16 cellular contexts compared by ENCODE assay signal in the genomic region with DNA sequence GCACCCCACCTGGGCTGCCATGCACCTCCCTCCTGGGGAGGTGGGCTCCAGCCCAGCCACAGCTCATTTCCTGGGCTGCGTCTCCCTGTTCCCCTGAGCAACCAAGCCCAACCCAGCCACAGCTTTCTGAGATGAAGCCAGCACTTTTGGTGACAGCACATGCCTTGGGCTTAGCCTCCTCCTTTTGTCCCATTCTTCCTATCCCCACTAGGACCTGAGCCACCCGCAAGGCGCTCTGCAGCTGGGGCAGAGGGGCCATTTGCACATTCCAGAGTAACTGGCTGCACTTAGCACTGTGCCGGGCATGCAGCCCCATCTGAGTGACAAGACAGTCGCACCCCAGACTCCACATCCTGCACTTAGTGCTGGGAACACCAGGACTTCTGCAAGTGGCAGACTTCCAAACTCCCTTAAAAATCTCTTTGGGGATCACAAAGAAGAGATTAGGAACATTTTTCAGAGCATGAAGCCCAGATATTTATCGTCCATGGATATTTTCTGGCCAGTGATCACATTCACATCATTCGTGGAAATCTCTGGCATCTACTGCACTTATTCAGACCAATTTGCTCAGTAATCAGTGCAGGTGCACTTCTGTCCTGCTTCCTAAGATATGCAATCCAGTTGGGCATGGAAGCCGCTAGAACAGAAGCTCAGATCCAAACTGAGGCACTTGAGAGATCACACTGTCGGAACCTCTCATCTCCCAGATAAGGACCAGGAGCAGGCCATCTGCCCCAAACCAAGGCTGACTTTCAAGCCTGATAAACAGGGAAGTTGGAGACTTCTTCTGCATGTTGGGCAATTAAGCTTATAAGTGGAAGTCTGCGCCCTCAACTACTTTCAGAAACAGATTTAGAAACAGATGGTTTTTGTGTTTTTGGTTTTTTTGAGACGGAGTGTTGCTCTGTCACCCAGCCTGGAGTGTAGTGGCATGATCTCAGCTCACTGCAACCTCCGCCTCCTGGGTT. TPM values are rescaled to one million over a fixed set of nuclear protein-coding genes. Genes with fewer than 3 reads are reported as not detected.
DNase-seq lines count a peak whose midpoint lies in the region; ATAC-seq and TF ChIP-seq lines count a peak whose summit lies in the region.
"Had no signal": no experiment of that assay in that cellular context is flagged by ENCODE, and none has a peak within 500 bp of the region (broad histone marks: within the 10 kb centered on the region; RNA-seq: fewer than 3 reads in every experiment).

No MANE protein-coding gene starts in this region.

- no peaks in the 10 kb centered on the region for H3K79me2 ChIP-seq in OCI-LY1 (ENCODE audit: insufficient read depth, low read length)
- H3K79me2 ChIP-seq: hepatocyte had no signal

- H2AFZ ChIP-seq in OCI-LY1 (ENCODE audit: low read length): no peak overlapping the region
- H2AFZ ChIP-seq: hepatocyte had no signal

- H3K9ac ChIP-seq in OCI-LY1 (ENCODE audit: low read length): peak overlapping the region; percentile 1; the same call in 1 of the 2 replicates
- H3K9ac ChIP-seq in skeletal muscle tissue (ENCODE audit: low read depth in 1 of 3, low read length in 3 of 3): no peak overlapping the region

- H4K20me1 ChIP-seq in OCI-LY1 (ENCODE audit: insufficient read depth, low read length): no peaks in the 10 kb centered on the region

- CTCF ChIA-PET in HEK293 (lab: Yijun Ruan, JAX): interaction anchor here (0.6 to 1.9 kb wide), 5 partner anchors 17 to 1490 kb away, joined by 3 to 6 read pairs (median 3); no protein-coding TSS in a partner anchor

- no peaks in the 10 kb centered on the region for H3K9me3 Mint-ChIP-seq in activated T-helper 2 cell treated with anti-CD3 and anti-CD28 coated beads, Interferon-gamma antibody, Interleukin-2, Interleukin-4, amounts not matched to agents 10 μg/mL and 5 μg/mL and 100 μg/mL, durations not matched to agents 14 hours and 24 hours and 36 hours
- H3K9me3 Mint-ChIP-seq: activated naive CD4-positive, alpha-beta T cell treated with anti-CD3 and anti-CD28 coated beads for 36 hours had no signal

- DNase-seq in iPS DF 4.7 (ENCODE audit: extremely low read depth, low spot score) (peak; percentile 51), SHP77 treated with DMSO at 0.1 percent for 48 hours (lab: John Stamatoyannopoulos, UW) (no peak)
- no peak for DNase-seq in activated T-helper 2 cell treated with anti-CD3 and anti-CD28 coated beads, Interferon-gamma antibody, Interleukin-2, Interleukin-4, amounts not matched to agents 10 μg/mL and 5 μg/mL and 100 μg/mL, durations not matched to agents 14 hours and 24 hours and 36 hours (ENCODE audit: low spot score)
- DNase-seq: activated naive CD4-positive, alpha-beta T cell treated with anti-CD3 and anti-CD28 coated beads for 36 hours; midbrain; T1000 had no signal

- H3K27ac Mint-ChIP-seq in activated T-helper 2 cell treated with anti-CD3 and anti-CD28 coated beads, Interferon-gamma antibody, Interleukin-2, Interleukin-4, amounts not matched to agents 10 μg/mL and 5 μg/mL and 100 μg/mL, durations not matched to agents 14 hours and 24 hours and 36 hours: no peak overlapping the region
- H3K27ac Mint-ChIP-seq: activated naive CD4-positive, alpha-beta T cell treated with anti-CD3 and anti-CD28 coated beads for 36 hours had no signal

- H3K4me1 ChIP-seq in HEK293 (ENCODE audit: control insufficient read depth, insufficient read depth, low read length) (peaks cover 13% of the 10 kb centered on the region), OCI-LY1 (ENCODE audit: insufficient read depth, low read length, severe bottlenecking) (peaks cover 100% of the 10 kb centered on the region), skeletal muscle tissue (ENCODE audit: control insufficient read depth in 3 of 3, insufficient read depth in 3 of 3, low read length in 3 of 3) (peaks cover 5 to 24% (median 8%) of the 10 kb centered on the region in 3 donors)
- H3K4me1 ChIP-seq: HAP-1 had no signal

- no peaks in the 10 kb centered on the region for H3K27me3 ChIP-seq in OCI-LY1 (ENCODE audit: insufficient read depth, low read length)
- H3K27me3 ChIP-seq in skeletal muscle tissue (ENCODE audit: control insufficient read depth in 3 of 3, insufficient read depth in 3 of 3, low read length in 3 of 3): no peaks in the 10 kb centered on the region
- H3K27me3 ChIP-seq: hepatocyte had no signal

- peaks cover 13% of the 10 kb centered on the region for H3K4me1 Mint-ChIP-seq in activated T-helper 2 cell treated with anti-CD3 and anti-CD28 coated beads, Interferon-gamma antibody, Interleukin-2, Interleukin-4, amounts not matched to agents 10 μg/mL and 5 μg/mL and 100 μg/mL, durations not matched to agents 14 hours and 24 hours and 36 hours (ENCODE audit: low read depth)

- TF ChIP-seq CTCF in HEK293 (tag by site-specific recombination; IDR thresholded peaks at IDR 0.05) (no peak), OCI-LY1 (IDR thresholded peaks at IDR 0.05; ENCODE audit: low read length) (no peak)

- no peaks in the 10 kb centered on the region for H3K9me2 ChIP-seq in OCI-LY1 (ENCODE audit: low read depth, low read length)

- H3K36me3 ChIP-seq in HEK293 (ENCODE audit: control insufficient read depth in 2 of 2, insufficient read depth in 1 of 2, low read length in 2 of 2) (no peaks in the 10 kb centered on the region), OCI-LY1 (ENCODE audit: insufficient read depth, low read length) (no peaks in the 10 kb centered on the region), skeletal muscle tissue (ENCODE audit: control insufficient read depth in 3 of 3, insufficient read depth in 3 of 3, low read length in 3 of 3) (no peaks in the 10 kb centered on the region)
- H3K36me3 ChIP-seq: HAP-1 had no signal

- peak overlapping the region; percentile 83 for H3K4me2 ChIP-seq in OCI-LY1 (ENCODE audit: low read length)
- H3K4me2 ChIP-seq: hepatocyte had no signal

- H3K4me3 ChIP-seq in HEK293 (ENCODE audit: low read depth, low read length): no peak overlapping the region
- no peak overlapping the region for H3K4me3 ChIP-seq in OCI-LY1 (ENCODE audit: low read depth, low read length, poor library complexity, severe bottlenecking)
- H3K4me3 ChIP-seq in skeletal muscle tissue (ENCODE audit: low read length in 3 of 3): no peak overlapping the region
- H3K4me3 ChIP-seq: GM12878, HAP-1, hepatocyte had no signal

- no peak overlapping the region for H3K4me3 Mint-ChIP-seq in activated T-helper 2 cell treated with anti-CD3 and anti-CD28 coated beads, Interferon-gamma antibody, Interleukin-2, Interleukin-4, amounts not matched to agents 10 μg/mL and 5 μg/mL and 100 μg/mL, durations not matched to agents 14 hours and 24 hours and 36 hours (ENCODE audit: low read depth)
- H3K4me3 Mint-ChIP-seq: activated naive CD4-positive, alpha-beta T cell treated with anti-CD3 and anti-CD28 coated beads for 36 hours had no signal

- intact Hi-C loops in activated T-helper 2 cell treated with anti-CD3 and anti-CD28 coated beads, Interferon-gamma antibody, Interleukin-2, Interleukin-4, amounts not matched to agents 10 μg/mL and 5 μg/mL and 100 μg/mL, durations not matched to agents 14 hours and 24 hours and 36 hours (cut with micrococcal nuclease): no loop called here

- no peak overlapping the region for H3K27ac ChIP-seq in HEK293 (ENCODE audit: extremely low read depth, low read depth, low read length)
- peak overlapping the region; percentile 98 for H3K27ac ChIP-seq in OCI-LY1 (ENCODE audit: low read depth, low read length, poor library complexity, severe bottlenecking)
- H3K27ac ChIP-seq in skeletal muscle tissue (ENCODE audit: low read depth, low read length): peak overlapping the region; percentile 23
- H3K27ac ChIP-seq: epithelial cell of prostate, hepatocyte had no signal

- H3K36me3 Mint-ChIP-seq in activated T-helper 2 cell treated with anti-CD3 and anti-CD28 coated beads, Interferon-gamma antibody, Interleukin-2, Interleukin-4, amounts not matched to agents 10 μg/mL and 5 μg/mL and 100 μg/mL, durations not matched to agents 14 hours and 24 hours and 36 hours (ENCODE audit: low read depth): no peaks in the 10 kb centered on the region

- peaks cover 12% of the 10 kb centered on the region for H3K27me3 Mint-ChIP-seq in activated T-helper 2 cell treated with anti-CD3 and anti-CD28 coated beads, Interferon-gamma antibody, Interleukin-2, Interleukin-4, amounts not matched to agents 10 μg/mL and 5 μg/mL and 100 μg/mL, durations not matched to agents 14 hours and 24 hours and 36 hours (ENCODE audit: low read depth)

- no peak for ATAC-seq in GM19395 (IDR thresholded peaks at IDR 0.05; ENCODE audit: unreplicated experiment)
- no peak for ATAC-seq in GM21381 (IDR thresholded peaks at IDR 0.05; ENCODE audit: unreplicated experiment)
- ATAC-seq: GM12878, Panc1 had no signal

- POLR2A ChIA-PET in HEK293 (lab: Yijun Ruan, JAX): interaction anchor here (0.6 kb wide), 1 partner anchor 352 kb away, joined by 3 read pairs; no protein-coding TSS in a partner anchor

- H3F3A ChIP-seq in OCI-LY1 (ENCODE audit: insufficient read depth, low read length): peaks cover 4% of the 10 kb centered on the region

- H3K9me3 ChIP-seq in HEK293 (ENCODE audit: control insufficient read depth, insufficient read depth, low read depth, low read length) (no peaks in the 10 kb centered on the region), OCI-LY1 (ENCODE audit: low read length) (no peaks in the 10 kb centered on the region), skeletal muscle tissue (ENCODE audit: control insufficient read depth in 3 of 3, low read length in 3 of 3) (no peaks in the 10 kb centered on the region)
- H3K9me3 ChIP-seq: HAP-1 had no signal

TF ChIP-seq in HEK293, 187 proteins besides CTCF, POLR2A, EP300 and RAD21 (continues in another document):
- no peak for TF ChIP-seq PBX3 (CRISPR knock-in tag; IDR thresholded peaks at IDR 0.05)

RNA-seq across cellular contexts. Expression of gene CHST15, which starts 26.4 kb away (rescaled TPM):
- 19.3 TPM for total RNA-seq in skeletal muscle tissue
- 0.07 TPM in 1 of 2 replicates, not detected in the other for total RNA-seq in activated T-helper 2 cell treated with anti-CD3 and anti-CD28 coated beads, Interferon-gamma antibody, Interleukin-2, Interleukin-4, amounts not matched to agents 10 μg/mL and 5 μg/mL and 100 μg/mL, durations not matched to agents 14 hours and 24 hours and 36 hours

Comparison
In these comparisons a context has a peak if more than half of its experiments do, and no peak if none do; other contexts are left out.
1. RNA of gene CHST15, which starts 26.4 kb away (total RNA-seq): 19.3 TPM in skeletal muscle tissue (single experiment); 0.07 TPM in activated T-helper 2 cell treated with anti-CD3 and anti-CD28 coated beads, Interferon-gamma antibody, Interleukin-2, Interleukin-4, amounts not matched to agents 10 μg/mL and 5 μg/mL and 100 μg/mL, durations not matched to agents 14 hours and 24 hours and 36 hours; every median in the first group is over 10 times any median in the second.